1 cellular context compared by ENCODE assay signal in genomic region chr20:3751664-3752385, GRCh38.
TF ChIP-seq lines count a peak whose summit lies in the region.

No MANE protein-coding gene starts in this region.

TF ChIP-seq in WTC11, 78 proteins besides CTCF, POLR2A, EP300 and RAD21 (continued from another document):
- TF ChIP-seq ZNF425 (CRISPR knock-in tag; conservative IDR thresholded peaks at IDR 0.05), result no peak
- no peak for TF ChIP-seq ATF1 (CRISPR knock-in tag; IDR thresholded peaks at IDR 0.05)
- no peak for TF ChIP-seq EMX1 (CRISPR knock-in tag; IDR thresholded peaks at IDR 0.05)
- TF ChIP-seq ZNF138 (CRISPR knock-in tag; conservative IDR thresholded peaks at IDR 0.05), result no peak
- no peak for TF ChIP-seq ZNF219 (CRISPR knock-in tag; IDR thresholded peaks at IDR 0.05; ENCODE audit: borderline replicate concordance)
- no peak for TF ChIP-seq ATF2 (CRISPR knock-in tag; IDR thresholded peaks at IDR 0.05; ENCODE audit: borderline replicate concordance, low read depth)
- TF ChIP-seq NR2C2 (CRISPR knock-in tag; IDR thresholded peaks at IDR 0.05), result no peak
- no peak for TF ChIP-seq TCF7 (CRISPR knock-in tag; IDR thresholded peaks at IDR 0.05; ENCODE audit: low read depth)
- TF ChIP-seq E2F5 (CRISPR knock-in tag; IDR thresholded peaks at IDR 0.05), result no peak
- no peak for TF ChIP-seq ZBTB21 (CRISPR knock-in tag; IDR thresholded peaks at IDR 0.05; ENCODE audit: borderline replicate concordance)
